In genomic region chr7:155611808-155612447, GRCh38 we compare ENCODE assay signal across 29 cellular contexts.
"Had no signal": no experiment of that assay in that cellular context is flagged by ENCODE, and none has a peak within 500 bp of the region (broad histone marks: within the 10 kb centered on the region; RNA-seq: fewer than 3 reads in every experiment).

No MANE protein-coding gene starts in this region.

- H3K36me3 ChIP-seq: neural progenitor cell, ovary, right lobe of liver, sigmoid colon, stomach, thoracic aorta, thyroid gland, upper lobe of left lung, uterus had no signal

- H3K36me3 Mint-ChIP-seq: natural killer cell treated with Interleukin-12 subunit alpha and Interleukin-12 subunit beta and Interleukin-15 and Interleukin-18, amount 100 ng/mL, for 72 hours; stimulated activated effector memory CD8-positive, alpha-beta T cell treated with anti-CD3 and anti-CD28 coated beads, Interleukin-12 subunit alpha, Interleukin-12 subunit beta, amount 100 ng/mL, for 72 hours had no signal

- ATAC-seq: naive thymus-derived CD8-positive, alpha-beta T cell; psoas muscle; right cardiac atrium; right lobe of liver; stimulated activated effector memory CD8-positive, alpha-beta T cell treated with anti-CD3 and anti-CD28 coated beads, Interleukin-12 subunit alpha, Interleukin-12 subunit beta, amount 100 ng/mL, for 72 hours; stimulated activated naive B cell treated with anti-CD40 and anti-IgM and Interleukin-4, amounts not matched to agents 10 μg/mL and 1 μg/mL and 100 μg/mL, for 72 hours had no signal

- DNase-seq: naive thymus-derived CD8-positive, alpha-beta T cell; nephron progenitor cell; occipital lobe; ovary; posterior cingulate gyrus; psoas muscle; right cardiac atrium; right lobe of liver; sigmoid colon; small intestine; stimulated activated CD4-positive, alpha-beta T cell treated with anti-CD3 and anti-CD28 coated beads, Interleukin-15, amount 100 ng/mL, for 24 hours; stimulated activated CD4-positive, alpha-beta T cell treated with anti-CD3 and anti-CD28 coated beads, Interleukin-2, amount 100 ng/mL, for 24 hours; stimulated activated CD4-positive, alpha-beta T cell treated with anti-CD3 and anti-CD28 coated beads, Interleukin-2, amount 100 ng/mL, for 48 hours; stimulated activated CD4-positive, alpha-beta T cell treated with anti-CD3 and anti-CD28 coated beads, Interleukin-4, amount 100 ng/mL, for 24 hours; stimulated activated naive B cell treated with anti-CD40 and anti-IgM and Interleukin-4, amounts not matched to agents 10 μg/mL and 1 μg/mL and 100 μg/mL, for 72 hours; stimulated activated naive CD4-positive, alpha-beta T cell treated with Interleukin-2 at 50 U/mL for 16 hours; stomach; thyroid gland; trophoblast cell; uterus had no signal

- H3K4me1 Mint-ChIP-seq: neural progenitor cell had no signal

- H3K27ac ChIP-seq: neural progenitor cell, ovary, parathyroid adenoma, psoas muscle, right lobe of liver, sigmoid colon, stomach, thoracic aorta, thyroid gland, tibial nerve, upper lobe of left lung, uterus had no signal

- H3K4me3 Mint-ChIP-seq: naive thymus-derived CD8-positive, alpha-beta T cell; natural killer cell treated with Interleukin-12 subunit alpha and Interleukin-12 subunit beta and Interleukin-15 and Interleukin-18, amount 100 ng/mL, for 72 hours; nephron progenitor cell; neural progenitor cell; stimulated activated effector memory CD8-positive, alpha-beta T cell treated with anti-CD3 and anti-CD28 coated beads, Interleukin-12 subunit alpha, Interleukin-12 subunit beta, amount 100 ng/mL, for 72 hours; stimulated activated naive B cell treated with anti-CD40 and anti-IgM and Interleukin-4, amounts not matched to agents 10 μg/mL and 1 μg/mL and 100 μg/mL, for 72 hours; stimulated activated naive CD8-positive, alpha-beta T cell treated with anti-CD3 and anti-CD28 coated beads, Interleukin-15, Interleukin-2, amounts not matched to agents 100 ng/mL and 50 ng/mL, for 24 hours had no signal

- H3K27ac Mint-ChIP-seq: naive thymus-derived CD8-positive, alpha-beta T cell; natural killer cell treated with Interleukin-12 subunit alpha and Interleukin-12 subunit beta and Interleukin-15 and Interleukin-18, amount 100 ng/mL, for 72 hours; nephron progenitor cell; neural progenitor cell; progenitor cell of endocrine pancreas; stimulated activated effector memory CD8-positive, alpha-beta T cell treated with anti-CD3 and anti-CD28 coated beads, Interleukin-12 subunit alpha, Interleukin-12 subunit beta, amount 100 ng/mL, for 72 hours; stimulated activated naive CD8-positive, alpha-beta T cell treated with anti-CD3 and anti-CD28 coated beads, Interleukin-15, Interleukin-2, amounts not matched to agents 100 ng/mL and 50 ng/mL, for 24 hours had no signal

- H3K4me1 ChIP-seq: neural progenitor cell, parathyroid adenoma, psoas muscle, right lobe of liver, sigmoid colon, stomach, thyroid gland, tibial nerve, uterus had no signal

- H3K4me3 ChIP-seq: neural progenitor cell, ovary, psoas muscle, right lobe of liver, sigmoid colon, stomach, thoracic aorta, thyroid gland, tibial nerve, upper lobe of left lung, uterus had no signal

- H3K9me3 ChIP-seq: ovary, psoas muscle, right lobe of liver, sigmoid colon, stomach, thoracic aorta, thyroid gland, tibial nerve, upper lobe of left lung, uterus had no signal

- H3K27me3 ChIP-seq: neural progenitor cell, ovary, right lobe of liver, sigmoid colon, thyroid gland, tibial nerve, upper lobe of left lung, uterus had no signal

- H3K9me3 Mint-ChIP-seq: stimulated activated effector memory CD8-positive, alpha-beta T cell treated with anti-CD3 and anti-CD28 coated beads, Interleukin-12 subunit alpha, Interleukin-12 subunit beta, amount 100 ng/mL, for 72 hours had no signal
